Comparison of ENCODE assay signal across 25 cellular contexts in genomic region chr22:45581549-45582080, GRCh38.
DNase-seq lines count a peak whose midpoint lies in the region; ATAC-seq and TF ChIP-seq lines count a peak whose summit lies in the region.
"Had no signal": no experiment of that assay in that cellular context is flagged by ENCODE, and none has a peak within 500 bp of the region (broad histone marks: within the 10 kb centered on the region; RNA-seq: fewer than 3 reads in every experiment).

No MANE protein-coding gene starts in this region.

- no peak for TF ChIP-seq POLR2A in spleen (IDR thresholded peaks at IDR 0.05)

- H3K4me2 ChIP-seq in BLaER1 treated with 17β-estradiol and CSF1 and Interleukin-3, amounts not matched to agents 10 nM and 100 nM, result peak overlapping the region; percentile 43 to 82 (median 61); a peak in 21 of 22 replicates
- H3K4me2 ChIP-seq: KMS-11 had no signal

- no peak for DNase-seq in T-helper 17 cell
- DNase-seq in mesothelial cell of epicardium (ENCODE audit: low spot score in 2 of 2, unreplicated experiment in 2 of 2), result no peak
- DNase-seq in spleen, result peak; percentile 70
- no peak for DNase-seq in 8988T
- DNase-seq: ACHN; Caco-2; CD8-positive, alpha-beta T cell; HCEC 1CT; NCI-H1048; NCI-H1417; NCI-H1694; NCI-H2029 treated with DMSO at 0.1 percent for 48 hours; NCI-H446 treated with DMSO at 0.1 percent for 48 hours; NCI-H526; NCI-H82; NK-92 treated with Interleukin-12 subunit alpha and Interleukin-12 subunit beta, amount 100 ng/mL, for 24 hours; SIG-M5 had no signal

- ATAC-seq in T-helper 17 cell (no peak), GM19023 (IDR thresholded peaks at IDR 0.05; ENCODE audit: unreplicated experiment) (no peak), GM18519 (IDR thresholded peaks at IDR 0.05; ENCODE audit: low FRiP score, unreplicated experiment) (no peak)
- ATAC-seq: CD8-positive, alpha-beta T cell; Panc1 had no signal

- WGBS in spleen, 5 donors, result 80 to 93% (median 85%) methylated on average over 10 to 16 of the region's 16 CpGs

- no peaks in the 10 kb centered on the region for H3K9me3 Mint-ChIP-seq in mesothelial cell of epicardium

- H3K4me1 Mint-ChIP-seq in T-helper 17 cell, result peaks cover 9% of the 10 kb centered on the region
- H3K4me1 Mint-ChIP-seq in mesothelial cell of epicardium, result peaks cover 66% of the 10 kb centered on the region

- intact Hi-C loops in spleen (cut with DNase I; ENCODE audit: low total_unique reads), result no loop called here

- no peak for TF ChIP-seq CTCF in mesothelial cell of epicardium (IDR thresholded peaks at IDR 0.05; ENCODE audit: unreplicated experiment)
- TF ChIP-seq CTCF in spleen (IDR thresholded peaks at IDR 0.05 in 8 of 11, conservative IDR thresholded peaks at IDR 0.05 in 3 of 11), result no peak

- H3K27me3 Mint-ChIP-seq in T-helper 17 cell, result peaks cover 20% of the 10 kb centered on the region
- H3K27me3 Mint-ChIP-seq in mesothelial cell of epicardium (ENCODE audit: low read depth), result no peaks in the 10 kb centered on the region

- peaks cover 0 to 38% (median 9%) of the 10 kb centered on the region in 11 experiments; a peak in 13 of 22 replicates for H4K20me1 ChIP-seq in BLaER1 treated with 17β-estradiol and CSF1 and Interleukin-3, amounts not matched to agents 10 nM and 100 nM

- no peak overlapping the region for H3K4me3 ChIP-seq in BLaER1 treated with 17β-estradiol and CSF1 and Interleukin-3, amounts not matched to agents 10 nM and 100 nM
- H3K4me3 ChIP-seq in spleen, result no peak overlapping the region
- H3K4me3 ChIP-seq: SK-N-MC had no signal

- H3K27ac ChIP-seq in BLaER1 treated with 17β-estradiol and CSF1 and Interleukin-3, amounts not matched to agents 10 nM and 100 nM, result no peak overlapping the region; a peak in 1 of 22 replicates
- no peak overlapping the region for H3K27ac ChIP-seq in spleen
- H3K27ac ChIP-seq: C4-2B, KMS-11, SK-N-MC had no signal

- H3K36me3 Mint-ChIP-seq in T-helper 17 cell (ENCODE audit: low read depth) (peaks cover 2% of the 10 kb centered on the region), mesothelial cell of epicardium (no peaks in the 10 kb centered on the region)
- H3K36me3 Mint-ChIP-seq: CD8-positive, alpha-beta T cell had no signal

- peak overlapping the region in 1 of 11 experiments; percentile 37; a peak in 3 of 22 replicates for H3K9ac ChIP-seq in BLaER1 treated with 17β-estradiol and CSF1 and Interleukin-3, amounts not matched to agents 10 nM and 100 nM
- H3K9ac ChIP-seq: KMS-11 had no signal

- H3K9me3 ChIP-seq in BLaER1 treated with 17β-estradiol and CSF1 and Interleukin-3, amounts not matched to agents 10 nM and 100 nM (replicated peaks in 1 of 11), result no peaks in the 10 kb centered on the region
- H3K9me3 ChIP-seq in T-helper 17 cell (ENCODE audit: control insufficient read depth, low read length, poor library complexity, severe bottlenecking) (no peaks in the 10 kb centered on the region), spleen (peaks cover 0 to 3% (median 0%) of the 10 kb centered on the region in 8 donors)
- H3K9me3 ChIP-seq: Caco-2 had no signal

- H3K4me1 ChIP-seq in BLaER1 treated with 17β-estradiol and CSF1 and Interleukin-3, amounts not matched to agents 10 nM and 100 nM, result peaks cover 33 to 89% (median 73%) of the 10 kb centered on the region in 10 experiments
- peaks cover 4 to 23% (median 7%) of the 10 kb centered on the region in 6 donors for H3K4me1 ChIP-seq in spleen

- no peaks in the 10 kb centered on the region for H3K36me3 ChIP-seq in BLaER1 treated with 17β-estradiol and CSF1 and Interleukin-3, amounts not matched to agents 10 nM and 100 nM
- no peaks in the 10 kb centered on the region for H3K36me3 ChIP-seq in spleen

- no peak overlapping the region for H3K27ac Mint-ChIP-seq in T-helper 17 cell
- peak overlapping the region; percentile 96 for H3K27ac Mint-ChIP-seq in mesothelial cell of epicardium
- H3K27ac Mint-ChIP-seq: CD8-positive, alpha-beta T cell; IgD-negative memory B cell had no signal

- peaks cover 0 to 34% (median 13%) of the 10 kb centered on the region in 11 experiments; a peak in 12 of 22 replicates for H3K27me3 ChIP-seq in BLaER1 treated with 17β-estradiol and CSF1 and Interleukin-3, amounts not matched to agents 10 nM and 100 nM
- peaks cover 0 to 28% (median 6%) of the 10 kb centered on the region in 7 donors for H3K27me3 ChIP-seq in spleen (replicated peaks in 1 of 7)

- H3K4me3 Mint-ChIP-seq in T-helper 17 cell (peak overlapping the region; percentile 41), mesothelial cell of epicardium (no peak overlapping the region)
- H3K4me3 Mint-ChIP-seq: CD8-positive, alpha-beta T cell had no signal
